ENCODE assay signal across 8 cellular contexts in genomic region chr11:79413258-79413657, GRCh38. TPM values are rescaled to one million over a fixed set of nuclear protein-coding genes. Genes with fewer than 3 reads are reported as not detected.
A peak's percentile ranks its signal among the peaks of the same experiment; 100 is the strongest.
DNase-seq lines count a peak whose midpoint lies in the region; ATAC-seq and TF ChIP-seq lines count a peak whose summit lies in the region.

No MANE protein-coding gene starts in this region.

- TF ChIP-seq CTCF in HFFc6 (IDR thresholded peaks at IDR 0.05): no peak
- no peak for TF ChIP-seq CTCF in ascending aorta (IDR thresholded peaks at IDR 0.05)
- TF ChIP-seq CTCF in suprapubic skin (IDR thresholded peaks at IDR 0.05): no peak

- TF ChIP-seq POLR2A in suprapubic skin (IDR thresholded peaks at IDR 0.05): no peak

- no peaks in the 10 kb centered on the region for H3K27me3 ChIP-seq in ascending aorta
- H3K27me3 ChIP-seq in suprapubic skin: no peaks in the 10 kb centered on the region

- peak overlapping the region; percentile 95 for H3K27ac Mint-ChIP-seq in HFFc6
- H3K27ac Mint-ChIP-seq in activated T-cell treated with anti-CD3 and anti-CD28 coated beads, Interleukin-2, amount 50 U/mL, for 72 hours: no peak overlapping the region

- H3K36me3 ChIP-seq in ascending aorta (no peaks in the 10 kb centered on the region), suprapubic skin (no peaks in the 10 kb centered on the region)

- H3K4me1 ChIP-seq in ascending aorta (peaks cover 3 to 22% of the 10 kb centered on the region in 2 donors), suprapubic skin (peaks cover 30% of the 10 kb centered on the region)

- H3K27ac ChIP-seq in ascending aorta (peak overlapping the region; percentile 6 to 42), suprapubic skin (no peak overlapping the region)

- H3K4me3 ChIP-seq in ascending aorta (no peak overlapping the region), suprapubic skin (no peak overlapping the region)

- DNase-seq in HFFc6 (peak; percentile 88), ascending aorta (ENCODE audit: low spot score in 2 of 2) (peak; percentile 27 to 78), hepatic stellate cell (ENCODE audit: low spot score) (peak; percentile 86), suprapubic skin (ENCODE audit: low spot score in 2 of 2) (peak; percentile 83 to 85), dermis blood vessel endothelial cell (no peak)
- no peak for DNase-seq in activated T-cell treated with anti-CD3 and anti-CD28 coated beads, Interleukin-2, amount 50 U/mL, for 72 hours

- H3K36me3 Mint-ChIP-seq in HFFc6 (ENCODE audit: low read depth): peaks cover 16% of the 10 kb centered on the region
- no peaks in the 10 kb centered on the region for H3K36me3 Mint-ChIP-seq in activated T-cell treated with anti-CD3 and anti-CD28 coated beads, Interleukin-2, amount 50 U/mL, for 72 hours (ENCODE audit: insufficient read depth in 2 of 2)

- ATAC-seq in HG03280 (IDR thresholded peaks at IDR 0.05; ENCODE audit: unreplicated experiment) (no peak), GM21717 (IDR thresholded peaks at IDR 0.05; ENCODE audit: unreplicated experiment) (no peak)
- no peak for ATAC-seq in activated T-cell treated with anti-CD3 and anti-CD28 coated beads, Interleukin-2, amount 50 U/mL, for 72 hours (replicated peaks in 1 of 2)

- peak overlapping the region; percentile 83 for H3K4me3 Mint-ChIP-seq in HFFc6
- no peak overlapping the region for H3K4me3 Mint-ChIP-seq in activated T-cell treated with anti-CD3 and anti-CD28 coated beads, Interleukin-2, amount 50 U/mL, for 72 hours

- H3K9me3 Mint-ChIP-seq in HFFc6: no peaks in the 10 kb centered on the region
- peaks cover 2 to 3% of the 10 kb centered on the region in 2 donors for H3K9me3 Mint-ChIP-seq in activated T-cell treated with anti-CD3 and anti-CD28 coated beads, Interleukin-2, amount 50 U/mL, for 72 hours

- no peaks in the 10 kb centered on the region for H3K27me3 Mint-ChIP-seq in HFFc6 (ENCODE audit: insufficient read depth)
- H3K27me3 Mint-ChIP-seq in activated T-cell treated with anti-CD3 and anti-CD28 coated beads, Interleukin-2, amount 50 U/mL, for 72 hours (ENCODE audit: low read depth): no peaks in the 10 kb centered on the region

- 26% methylated on average over 4 of the region's 4 CpGs for WGBS in suprapubic skin

- H3K9me3 ChIP-seq in ascending aorta (no peaks in the 10 kb centered on the region), suprapubic skin (no peaks in the 10 kb centered on the region)

- H3K4me1 Mint-ChIP-seq in HFFc6 (ENCODE audit: low read depth): peaks cover 71% of the 10 kb centered on the region
- H3K4me1 Mint-ChIP-seq in activated T-cell treated with anti-CD3 and anti-CD28 coated beads, Interleukin-2, amount 50 U/mL, for 72 hours (ENCODE audit: low read depth): no peaks in the 10 kb centered on the region

- no peak for TF ChIP-seq EP300 in suprapubic skin (IDR thresholded peaks at IDR 0.05)

- intact Hi-C loops in ascending aorta (cut with DNase I): no loop called here

RNA-seq across cellular contexts. Expression of gene TENM4, which starts 27.6 kb away (rescaled TPM):
- 10 to 100 TPM; 20.9 to 45.5 (median 26.5) TPM for total RNA-seq in HFFc6 (2021; fragmentation: NEBNext Ultra II Directional; extraction: Animal tissue kit (Norgen Biotek cat#: 25700))
- total RNA-seq in ascending aorta (11.9 TPM), suprapubic skin (10 to 100 TPM; 31.4 to 44.5 (median 38.0) TPM), dermis blood vessel endothelial cell (0.37 and 2.9 TPM in 2 replicates)
- under 1 TPM in 1 of 2 donors, not detected in 1; 0.21 TPM for total RNA-seq in activated T-cell treated with anti-CD3 and anti-CD28 coated beads, Interleukin-2, amount 50 U/mL, for 72 hours

Comparison
In these comparisons a context has a peak if more than half of its experiments do, and no peak if none do; other contexts are left out.
1. DNase-seq: peak in HFFc6 (single experiment), ascending aorta (2 of 2), hepatic stellate cell (single experiment) and suprapubic skin (2 of 2); none in activated T-cell treated with anti-CD3 and anti-CD28 coated beads, Interleukin-2, amount 50 U/mL, for 72 hours (0 of 2) and dermis blood vessel endothelial cell (single experiment).